Comparison of ENCODE assay signal across 14 cellular contexts in the genomic region with DNA sequence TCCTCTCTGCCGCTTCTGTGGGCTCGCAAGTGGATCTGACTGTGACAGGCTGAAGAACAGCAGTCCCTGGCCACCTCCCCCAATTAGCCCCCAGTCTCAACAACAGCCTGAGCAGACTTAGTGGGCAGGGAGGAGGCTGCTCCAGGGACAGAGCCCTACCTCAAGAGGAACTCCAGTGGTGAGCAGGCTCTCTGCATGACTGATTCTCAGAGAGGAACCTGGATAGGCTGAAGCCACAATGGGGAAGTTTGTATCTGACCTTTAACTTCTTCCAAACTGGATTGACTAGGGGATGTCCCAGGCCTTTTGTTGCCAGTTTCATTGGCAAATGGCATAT.
DNase-seq lines count a peak whose midpoint lies in the region; ATAC-seq and TF ChIP-seq lines count a peak whose summit lies in the region.
"Had no signal": no experiment of that assay in that cellular context is flagged by ENCODE, and none has a peak within 500 bp of the region (broad histone marks: within the 10 kb centered on the region; RNA-seq: fewer than 3 reads in every experiment).

No MANE protein-coding gene starts in this region.

- no peaks in the 10 kb centered on the region; the same call in 1 of the 2 replicates for H3K4me1 ChIP-seq in H9 (ENCODE audit: insufficient read depth, low read length)
- H3K4me1 ChIP-seq: uterus had no signal

- in situ Hi-C loops in ACHN (cut with HindIII; ENCODE audit: low pct_ligation_motif_present, low pct_unique_long_range_greater_than_20kb, low sequenced_read_pairs): no loop called here

- peaks cover 22 to 29% of the 10 kb centered on the region in 2 experiments for H3K9me3 Mint-ChIP-seq in H9

- no peak overlapping the region for H3K23ac ChIP-seq in H9 (ENCODE audit: insufficient read length, low read depth, low read length)

- H2BK12ac ChIP-seq in H9 (ENCODE audit: insufficient read length, low read depth, low read length): no peak overlapping the region

- no peak overlapping the region for H2AK5ac ChIP-seq in H9 (ENCODE audit: insufficient read length, low read length)

- no peak overlapping the region for H3K4me3 Mint-ChIP-seq in H9
- H3K4me3 Mint-ChIP-seq: activated T-cell treated with anti-CD3 and anti-CD28 coated beads, Interleukin-2, amount 50 U/mL, for 4 hours had no signal

- H2AFZ ChIP-seq in H9 (ENCODE audit: low read length): no peak overlapping the region

- H4K20me1 ChIP-seq in H9 (ENCODE audit: control insufficient read depth, insufficient read depth, insufficient read length): no peaks in the 10 kb centered on the region

- H3K27ac Mint-ChIP-seq in H9: peak overlapping the region in 2 of 3 experiments; percentile 46 to 66; a peak in 2 of 7 replicates

- H3K27me3 Mint-ChIP-seq in H9 (ENCODE audit: low read depth): no peaks in the 10 kb centered on the region; the same call in 1 of the 2 replicates

- no peak overlapping the region for H3K18ac ChIP-seq in H9 (ENCODE audit: insufficient read length, low read depth, low read length)

- peaks cover 2% of the 10 kb centered on the region; the same call in 1 of the 2 replicates for H3K79me2 ChIP-seq in H9 (ENCODE audit: insufficient read depth, low read length)

- no peak overlapping the region for H3K27ac ChIP-seq in H9 (ENCODE audit: insufficient read length, low read depth, low read length)
- H3K27ac ChIP-seq: uterus had no signal

- H3K14ac ChIP-seq in H9 (ENCODE audit: insufficient read depth, low read length): no peak overlapping the region

- intact Hi-C loops in left colon (cut with DNase I, micrococcal nuclease): no loop called here

- no peak overlapping the region for H2BK120ac ChIP-seq in H9 (ENCODE audit: low read depth, low read length, poor library complexity, severe bottlenecking)

- no peak overlapping the region for H3K56ac ChIP-seq in H9 (ENCODE audit: insufficient read length, low read depth, low read length)

- H3K79me1 ChIP-seq in H9 (ENCODE audit: insufficient read depth, low read depth, low read length, poor library complexity, severe bottlenecking): no peaks in the 10 kb centered on the region

- no CpG with 5 or more reads among the region's 2 CpGs for WGBS in H9 (ENCODE audit: extremely low coverage, insufficient read length, low lambda C conversion rate)

- H4K8ac ChIP-seq in H9 (replicated peaks; ENCODE audit: insufficient read length, low read depth, low read length): no peak overlapping the region

- no peak for TF ChIP-seq CTCF in H9 (conservative IDR thresholded peaks at IDR 0.05)

- no peaks in the 10 kb centered on the region for H3K23me2 ChIP-seq in H9 (ENCODE audit: insufficient read length, low read depth, low read length, poor library complexity, severe bottlenecking)

- H3K4me2 ChIP-seq in H9 (ENCODE audit: insufficient read depth, insufficient read length, low read length): no peak overlapping the region

- no peak overlapping the region for H3T11ph ChIP-seq in H9 (ENCODE audit: low read length)

- DNase-seq in ACHN: peak; percentile 44
- DNase-seq in H9: peak; percentile 19
- peak; percentile 88 for DNase-seq in SKM-1 (lab: John Stamatoyannopoulos, UW; ENCODE audit: unreplicated experiment)
- DNase-seq in left colon: no peak
- no peak for DNase-seq in NCI-H774 (lab: John Stamatoyannopoulos, UW)
- no peak for DNase-seq in inferior parietal cortex (ENCODE audit: extremely low spot score)
- DNase-seq in GM19238 (ENCODE audit: insufficient read length, low spot score): no peak
- DNase-seq: activated T-cell treated with anti-CD3 and anti-CD28 coated beads, Interleukin-2, amount 50 U/mL, for 4 hours; DND-41; NCI-H1105; NCI-H524; SHP77 treated with DMSO at 0.1 percent for 48 hours; uterus had no signal

- H3K9ac ChIP-seq in H9 (ENCODE audit: extremely low read depth, insufficient read length, low read length): no peak overlapping the region

- no peak overlapping the region for H2BK5ac ChIP-seq in H9 (ENCODE audit: insufficient read length, low read length)

- H4K5ac ChIP-seq in H9 (ENCODE audit: insufficient read length, low read depth, low read length): no peak overlapping the region

- H3K9me3 ChIP-seq in H9 (ENCODE audit: control insufficient read depth, low read depth, low read length): no peaks in the 10 kb centered on the region

- ATAC-seq in left colon (peak; percentile 40), HG03175 (IDR thresholded peaks at IDR 0.05; ENCODE audit: unreplicated experiment) (no peak)
- ATAC-seq: activated T-cell treated with anti-CD3 and anti-CD28 coated beads, Interleukin-2, amount 50 U/mL, for 4 hours had no signal

- no peaks in the 10 kb centered on the region for H3K27me3 ChIP-seq in H9 (ENCODE audit: insufficient read depth, low read length)
- H3K27me3 ChIP-seq: uterus had no signal

- H3K4me1 Mint-ChIP-seq in H9: peaks cover 14 to 15% of the 10 kb centered on the region in 2 experiments

- no peak overlapping the region for H2BK20ac ChIP-seq in H9 (ENCODE audit: low read depth, low read length, poor library complexity, severe bottlenecking)

- no peak overlapping the region for H4K91ac ChIP-seq in H9 (ENCODE audit: insufficient read length, low read depth, low read length)

- H2BK15ac ChIP-seq in H9 (ENCODE audit: low read depth, low read length): no peak overlapping the region

- H3K4ac ChIP-seq in H9 (ENCODE audit: low read depth, low read length): no peak overlapping the region

- H3K36me3 Mint-ChIP-seq in H9 (ENCODE audit: insufficient read depth in 1 of 3, low read depth in 3 of 3): peaks cover 5 to 28% (median 8%) of the 10 kb centered on the region in 3 experiments

Comparison
In these comparisons a context has a peak if more than half of its experiments do, and no peak if none do; other contexts are left out.
1. DNase-seq: peak in ACHN (single experiment), H9 (single experiment) and SKM-1 (single experiment); none in left colon (0 of 2), NCI-H774 (single experiment), inferior parietal cortex (single experiment) and GM19238 (single experiment).